Comparison of ENCODE assay signal across 9 cellular contexts in genomic region chr17:83173997-83174858, GRCh38.
A peak's percentile ranks its signal among the peaks of the same experiment; 100 is the strongest.
DNase-seq lines count a peak whose midpoint lies in the region; ATAC-seq and TF ChIP-seq lines count a peak whose summit lies in the region.
"Had no signal": no experiment of that assay in that cellular context is flagged by ENCODE, and none has a peak within 500 bp of the region (broad histone marks: within the 10 kb centered on the region; RNA-seq: fewer than 3 reads in every experiment).

No MANE protein-coding gene starts in this region.

- no peak overlapping the region for H3K27ac Mint-ChIP-seq in stimulated activated naive CD8-positive, alpha-beta T cell treated with anti-CD3 and anti-CD28 coated beads, Interleukin-15, amount 100 ng/mL, for 72 hours
- H3K27ac Mint-ChIP-seq: CD4-positive, CD25-positive, alpha-beta regulatory T cell had no signal

- ATAC-seq in gastroesophageal sphincter = peak; percentile 14
- peak; percentile 31 for ATAC-seq in stimulated activated naive CD8-positive, alpha-beta T cell treated with anti-CD3 and anti-CD28 coated beads, Interleukin-15, amount 100 ng/mL, for 72 hours

- TF ChIP-seq POLR2A in NB4 (IDR thresholded peaks at IDR 0.05; ENCODE audit: extremely low read depth, insufficient read length) = no peak
- TF ChIP-seq POLR2A in gastroesophageal sphincter (IDR thresholded peaks at IDR 0.05) = no peak

- no peak overlapping the region for H3K4me3 ChIP-seq in NB4 (ENCODE audit: low read depth, low read length)
- no peak overlapping the region for H3K4me3 ChIP-seq in gastroesophageal sphincter
- H3K4me3 ChIP-seq in MG63 = no peak overlapping the region

- peaks cover 0 to 4% of the 10 kb centered on the region in 2 donors for H3K9me3 Mint-ChIP-seq in stimulated activated naive CD8-positive, alpha-beta T cell treated with anti-CD3 and anti-CD28 coated beads, Interleukin-15, amount 100 ng/mL, for 72 hours

- H3K27me3 Mint-ChIP-seq in stimulated activated naive CD8-positive, alpha-beta T cell treated with anti-CD3 and anti-CD28 coated beads, Interleukin-15, amount 100 ng/mL, for 72 hours = peaks cover 11% of the 10 kb centered on the region

- no peaks in the 10 kb centered on the region for H3K4me1 Mint-ChIP-seq in stimulated activated naive CD8-positive, alpha-beta T cell treated with anti-CD3 and anti-CD28 coated beads, Interleukin-15, amount 100 ng/mL, for 72 hours

- H3K27me3 ChIP-seq in gastroesophageal sphincter (peaks cover 16% of the 10 kb centered on the region), MG63 (no peaks in the 10 kb centered on the region)

- TF ChIP-seq EP300 in gastroesophageal sphincter (IDR thresholded peaks at IDR 0.05) = no peak

- H3K9me3 ChIP-seq in gastroesophageal sphincter = no peaks in the 10 kb centered on the region
- H3K9me3 ChIP-seq in MG63 = no peaks in the 10 kb centered on the region

- H3K36me3 ChIP-seq in gastroesophageal sphincter = no peaks in the 10 kb centered on the region
- H3K36me3 ChIP-seq in MG63 = no peaks in the 10 kb centered on the region

- no peak overlapping the region for H3K4me3 Mint-ChIP-seq in stimulated activated naive CD8-positive, alpha-beta T cell treated with anti-CD3 and anti-CD28 coated beads, Interleukin-15, amount 100 ng/mL, for 72 hours
- H3K4me3 Mint-ChIP-seq: CD4-positive, CD25-positive, alpha-beta regulatory T cell had no signal

- H3K27ac ChIP-seq in gastroesophageal sphincter = no peak overlapping the region

- TF ChIP-seq CTCF in NB4 (IDR thresholded peaks at IDR 0.05; ENCODE audit: low read depth, low read length) (no peak), gastroesophageal sphincter (IDR thresholded peaks at IDR 0.05) (no peak)

- no peaks in the 10 kb centered on the region for H3K4me1 ChIP-seq in gastroesophageal sphincter

- WGBS in gastroesophageal sphincter (ENCODE audit: low coverage in 1 of 2), 2 donors = 29% methylated on average over 3 of the region's 24 CpGs; no CpG with 5 or more reads in 1 of the 2 donors

- peak; percentile 69 for DNase-seq in SIG-M5 treated with dmso at 0.1 percent for 504 hours (lab: John Stamatoyannopoulos, UW; ENCODE audit: unreplicated experiment)
- no peak for DNase-seq in SIG-M5 (lab: John Stamatoyannopoulos, UW)
- DNase-seq in NB4 (ENCODE audit: low read depth) = peak; percentile 70
- no peak for DNase-seq in stimulated activated naive CD8-positive, alpha-beta T cell treated with anti-CD3 and anti-CD28 coated beads, Interleukin-15, amount 100 ng/mL, for 72 hours
- DNase-seq in T1000 (lab: John Stamatoyannopoulos, UW) = no peak
- DNase-seq in OCI-M1 (lab: John Stamatoyannopoulos, UW) = no peak
- no peak for DNase-seq in MG63
- DNase-seq: CD4-positive, CD25-positive, alpha-beta regulatory T cell had no signal

Comparison
In these comparisons a context has a peak if more than half of its experiments do, and no peak if none do; other contexts are left out.
1. DNase-seq: peak in SIG-M5 treated with dmso at 0.1 percent for 504 hours (single experiment) and NB4 (single experiment); none in SIG-M5 (single experiment), stimulated activated naive CD8-positive, alpha-beta T cell treated with anti-CD3 and anti-CD28 coated beads, Interleukin-15, amount 100 ng/mL, for 72 hours (0 of 2), T1000 (single experiment), OCI-M1 (single experiment) and MG63 (single experiment).